ENCODE assay signal across 17 cellular contexts in the genomic region with DNA sequence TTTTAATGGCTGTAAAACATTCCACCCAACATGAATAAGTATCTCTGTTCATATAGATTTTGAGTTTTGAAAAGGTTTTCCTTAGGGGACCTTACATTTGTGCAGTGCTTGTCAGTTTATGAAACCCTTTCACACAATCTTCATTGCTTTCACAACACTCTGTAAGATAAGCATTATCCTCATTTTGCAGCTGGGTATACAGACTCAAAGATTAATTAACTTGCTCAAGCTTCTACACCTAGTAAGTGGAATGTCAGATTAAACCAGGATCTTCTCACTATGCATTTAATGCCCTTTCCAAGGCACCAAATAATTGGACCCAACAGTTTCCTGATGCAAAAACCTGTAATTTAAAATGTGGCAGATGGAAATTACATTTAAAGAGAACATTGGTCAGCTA. TPM values are rescaled to one million over a fixed set of nuclear protein-coding genes. Genes with fewer than 3 reads are reported as not detected.
A peak's percentile ranks its signal among the peaks of the same experiment; 100 is the strongest.
DNase-seq lines count a peak whose midpoint lies in the region; ATAC-seq and TF ChIP-seq lines count a peak whose summit lies in the region.
"Had no signal": no experiment of that assay in that cellular context is flagged by ENCODE, and none has a peak within 500 bp of the region (broad histone marks: within the 10 kb centered on the region; RNA-seq: fewer than 3 reads in every experiment).

No MANE protein-coding gene starts in this region.

- H3K4me3 Mint-ChIP-seq in Caco-2 (ENCODE audit: unreplicated experiment) = no peak overlapping the region
- H3K4me3 Mint-ChIP-seq in activated T-helper 2 cell treated with anti-CD3 and anti-CD28 coated beads, Interferon-gamma antibody, Interleukin-2, Interleukin-4, amounts not matched to agents 10 μg/mL and 5 μg/mL and 100 μg/mL, durations not matched to agents 14 hours and 24 hours and 36 hours (ENCODE audit: low read depth) = peak overlapping the region; percentile 32
- H3K4me3 Mint-ChIP-seq: CD4-positive, CD25-positive, alpha-beta regulatory T cell had no signal

- ATAC-seq in HG03354 (IDR thresholded peaks at IDR 0.05; ENCODE audit: poor library complexity, severe bottlenecking, unreplicated experiment) = no peak
- no peak for ATAC-seq in HG02938 (IDR thresholded peaks at IDR 0.05; ENCODE audit: unreplicated experiment)
- ATAC-seq: SK-N-SH treated with all-trans-retinoic acid at 6 μM for 48 hours had no signal

- POLR2A ChIA-PET in Caco-2 (lab: Charles Lee) = interaction anchor here (0.7 kb wide), 1 partner anchor 68 kb away, joined by 5 read pairs; no protein-coding TSS in a partner anchor

- H3K36me3 ChIP-seq in Caco-2 (ENCODE audit: control insufficient read depth, insufficient read depth, low read length) (no peaks in the 10 kb centered on the region), KOPT-K1 (ENCODE audit: insufficient read depth, low read length) (no peaks in the 10 kb centered on the region), neutrophil (no peaks in the 10 kb centered on the region)

- H3K27me3 ChIP-seq in Caco-2 (replicated peaks; ENCODE audit: control insufficient read depth, insufficient read depth, low read length) = no peaks in the 10 kb centered on the region
- no peaks in the 10 kb centered on the region for H3K27me3 ChIP-seq in neutrophil

- intact Hi-C loops in Caco-2 (cut with micrococcal nuclease; ENCODE audit: unreplicated experiment) = loop anchor here (2.0 kb wide), 1 partner anchor 44 kb away; no protein-coding TSS in a partner anchor
- intact Hi-C loops in activated T-helper 2 cell treated with anti-CD3 and anti-CD28 coated beads, Interferon-gamma antibody, Interleukin-2, Interleukin-4, amounts not matched to agents 10 μg/mL and 5 μg/mL and 100 μg/mL, durations not matched to agents 14 hours and 24 hours and 36 hours (cut with micrococcal nuclease) = loop anchor here (1.0 to 10.0 kb wide), 7 partner anchors 9 to 354 kb away; partner anchors contain the start of gene NDUFC2

- H3K27ac Mint-ChIP-seq in Caco-2 (ENCODE audit: unreplicated experiment) = peak overlapping the region; percentile 1
- peak overlapping the region; percentile 79 for H3K27ac Mint-ChIP-seq in activated T-helper 2 cell treated with anti-CD3 and anti-CD28 coated beads, Interferon-gamma antibody, Interleukin-2, Interleukin-4, amounts not matched to agents 10 μg/mL and 5 μg/mL and 100 μg/mL, durations not matched to agents 14 hours and 24 hours and 36 hours

- no peaks in the 10 kb centered on the region for H3K36me3 Mint-ChIP-seq in Caco-2 (ENCODE audit: insufficient read depth, unreplicated experiment)
- H3K36me3 Mint-ChIP-seq in activated T-helper 2 cell treated with anti-CD3 and anti-CD28 coated beads, Interferon-gamma antibody, Interleukin-2, Interleukin-4, amounts not matched to agents 10 μg/mL and 5 μg/mL and 100 μg/mL, durations not matched to agents 14 hours and 24 hours and 36 hours (ENCODE audit: low read depth) = peaks cover 16% of the 10 kb centered on the region

- H3K4me1 ChIP-seq in Caco-2 = peaks cover 20% of the 10 kb centered on the region
- H3K4me1 ChIP-seq in neutrophil (ENCODE audit: control insufficient read depth in 1 of 2, insufficient read depth in 1 of 2, low read depth in 1 of 2, low read length in 1 of 2) = peaks cover 62 to 63% of the 10 kb centered on the region in 2 experiments

- CTCF ChIA-PET in Caco-2 (lab: Charles Lee) = interaction anchor here (2.0 kb wide), 1 partner anchor 135 kb away, joined by 8 read pairs; no protein-coding TSS in a partner anchor

- H3K4me3 ChIP-seq in Caco-2 (ENCODE audit: low read depth, low read length) (no peak overlapping the region), neutrophil (ENCODE audit: low read depth in 1 of 2, low read length in 1 of 2) (no peak overlapping the region)

- H3K27me3 Mint-ChIP-seq in Caco-2 (ENCODE audit: insufficient read depth, unreplicated experiment) = no peaks in the 10 kb centered on the region
- H3K27me3 Mint-ChIP-seq in activated T-helper 2 cell treated with anti-CD3 and anti-CD28 coated beads, Interferon-gamma antibody, Interleukin-2, Interleukin-4, amounts not matched to agents 10 μg/mL and 5 μg/mL and 100 μg/mL, durations not matched to agents 14 hours and 24 hours and 36 hours (ENCODE audit: low read depth) = no peaks in the 10 kb centered on the region
- H3K27me3 Mint-ChIP-seq: CD4-positive, CD25-positive, alpha-beta regulatory T cell had no signal

- H3K9me3 ChIP-seq in Caco-2 (no peaks in the 10 kb centered on the region), KOPT-K1 (ENCODE audit: insufficient read depth, low read length, poor library complexity, severe bottlenecking) (no peaks in the 10 kb centered on the region), neutrophil (no peaks in the 10 kb centered on the region)

- peaks cover 35% of the 10 kb centered on the region for H3K4me1 Mint-ChIP-seq in Caco-2 (ENCODE audit: low read depth, unreplicated experiment)
- peaks cover 69% of the 10 kb centered on the region for H3K4me1 Mint-ChIP-seq in activated T-helper 2 cell treated with anti-CD3 and anti-CD28 coated beads, Interferon-gamma antibody, Interleukin-2, Interleukin-4, amounts not matched to agents 10 μg/mL and 5 μg/mL and 100 μg/mL, durations not matched to agents 14 hours and 24 hours and 36 hours (ENCODE audit: low read depth)

- TF ChIP-seq CTCF in Caco-2 (IDR thresholded peaks at IDR 0.05; ENCODE audit: insufficient read depth in 1 of 2, low read depth in 1 of 2, low read length in 1 of 2, severe bottlenecking in 1 of 2, unreplicated experiment in 1 of 2) (no peak), neutrophil (IDR thresholded peaks at IDR 0.05) (no peak)

- no TSS peak for BruUV-seq in Caco-2 (replicated peaks; lab: Mats Ljungman, UMichigan)

- no peaks in the 10 kb centered on the region for H3K9me3 Mint-ChIP-seq in Caco-2 (ENCODE audit: unreplicated experiment)
- H3K9me3 Mint-ChIP-seq in activated T-helper 2 cell treated with anti-CD3 and anti-CD28 coated beads, Interferon-gamma antibody, Interleukin-2, Interleukin-4, amounts not matched to agents 10 μg/mL and 5 μg/mL and 100 μg/mL, durations not matched to agents 14 hours and 24 hours and 36 hours = no peaks in the 10 kb centered on the region
- H3K9me3 Mint-ChIP-seq: CD4-positive, CD25-positive, alpha-beta regulatory T cell had no signal

- DNase-seq in Caco-2 (no peak), T-helper 1 cell (no peak)
- DNase-seq in activated T-helper 2 cell treated with anti-CD3 and anti-CD28 coated beads, Interferon-gamma antibody, Interleukin-2, Interleukin-4, amounts not matched to agents 10 μg/mL and 5 μg/mL and 100 μg/mL, durations not matched to agents 14 hours and 24 hours and 36 hours (ENCODE audit: low spot score) = no peak
- DNase-seq: DMS53, HCEC 1CT, KBM-7, NCI-H1092, NCI-H146, NCI-H2081, NCI-H524, SHP77 had no signal

- H3K27ac ChIP-seq in KOPT-K1 (ENCODE audit: low read depth, low read length, poor library complexity, severe bottlenecking) (peak overlapping the region; percentile 99), neutrophil (peak overlapping the region; percentile 100)

RNA-seq across cellular contexts. Expression of gene GAB2, which starts 11.6 kb away (rescaled TPM):
- total RNA-seq in Caco-2 (2022) = 58.6 and 67.3 TPM in 2 replicates
- total RNA-seq in activated T-helper 2 cell treated with anti-CD3 and anti-CD28 coated beads, Interferon-gamma antibody, Interleukin-2, Interleukin-4, amounts not matched to agents 10 μg/mL and 5 μg/mL and 100 μg/mL, durations not matched to agents 14 hours and 24 hours and 36 hours = 32.8 and 33.2 TPM in 2 replicates
